ENCODE assay signal across 8 cellular contexts in the genomic region with DNA sequence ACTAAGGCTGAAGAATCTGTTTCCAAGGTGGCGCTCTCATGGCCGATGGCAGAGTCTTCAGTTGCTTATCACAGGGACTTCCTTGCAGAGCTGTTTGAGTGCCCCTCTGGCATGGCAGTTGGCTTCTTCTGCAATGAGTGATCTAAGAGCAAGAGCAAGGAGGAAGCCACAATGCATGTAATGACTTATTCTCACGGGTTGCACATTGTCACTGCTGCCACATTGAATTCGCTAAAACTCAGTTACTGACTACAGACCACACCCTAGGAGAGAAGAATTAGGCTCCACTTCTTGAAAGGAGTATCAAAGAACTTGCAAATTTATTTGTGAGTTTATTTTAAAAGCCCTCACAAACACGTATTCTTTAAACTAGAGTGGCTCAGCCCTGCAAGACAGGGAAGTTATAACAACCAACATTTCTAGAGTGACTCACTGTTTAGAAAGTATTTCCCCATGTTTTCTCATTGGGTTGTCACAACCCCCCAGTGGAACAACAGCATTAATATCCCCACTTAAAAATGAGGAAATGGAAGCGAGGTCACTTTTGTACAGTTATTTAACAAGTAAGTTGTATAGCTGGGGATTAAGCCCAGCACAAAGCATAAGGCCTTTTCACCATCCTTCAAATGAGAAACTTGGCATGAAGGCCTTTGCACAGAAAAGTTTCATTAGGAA. TPM values are rescaled to one million over a fixed set of nuclear protein-coding genes. Genes with fewer than 3 reads are reported as not detected.
DNase-seq lines count a peak whose midpoint lies in the region; ATAC-seq and TF ChIP-seq lines count a peak whose summit lies in the region.

No MANE protein-coding gene starts in this region.

- intact Hi-C loops in Panc1 (cut with micrococcal nuclease; ENCODE audit: unreplicated experiment): no loop called here

- no peak overlapping the region for H3K27ac ChIP-seq in Panc1 (ENCODE audit: low read length)

- H3K36me3 ChIP-seq in Panc1 (ENCODE audit: control insufficient read depth, insufficient read depth, low read length) (no peaks in the 10 kb centered on the region), BE2C (no peaks in the 10 kb centered on the region)

- ATAC-seq in HG02852 (IDR thresholded peaks at IDR 0.05; ENCODE audit: unreplicated experiment) (peak; percentile 79), Panc1 (no peak)

- peak; percentile 59 for DNase-seq in stimulated activated CD4-positive, alpha-beta T cell treated with anti-CD3 and anti-CD28 coated beads, Interleukin-1b, Interleukin-23, amount 100 ng/mL, for 48 hours
- no peak for DNase-seq in stimulated activated CD4-positive, alpha-beta T cell treated with anti-CD3 and anti-CD28 coated beads, Interleukin-4, amount 100 ng/mL, for 4 hours
- DNase-seq in Panc1 (ENCODE audit: low read depth, low spot score) (peak; percentile 7), fibroblast of pulmonary artery (ENCODE audit: low read depth) (peak; percentile 45), DMS79 (lab: John Stamatoyannopoulos, UW) (no peak), NCI-H524 treated with DMSO at 0.1 percent for 48 hours (lab: John Stamatoyannopoulos, UW) (no peak), BE2C (no peak)

- BruUV-seq in Panc1 (replicated peaks; lab: Mats Ljungman, UMichigan): no TSS peak

- in situ Hi-C loops in Panc1 (cut with HindIII; ENCODE audit: low pct_unique_long_range_greater_than_20kb, low sequenced_read_pairs): no loop called here

- H3K4me1 ChIP-seq in Panc1 (ENCODE audit: control insufficient read depth, insufficient read depth, low read length) (no peaks in the 10 kb centered on the region), BE2C (no peaks in the 10 kb centered on the region)

- POLR2A ChIA-PET in Panc1 (lab: Charles Lee): no interaction called here

- TF ChIP-seq CTCF in Panc1 (IDR thresholded peaks at IDR 0.05) (no peak), fibroblast of pulmonary artery (IDR thresholded peaks at IDR 0.05; ENCODE audit: low read length, missing control alignments) (no peak), BE2C (IDR thresholded peaks at IDR 0.05; ENCODE audit: low read depth, low read length) (no peak)

- H3K27me3 ChIP-seq in Panc1 (ENCODE audit: control insufficient read depth, insufficient read depth, low read length): no peaks in the 10 kb centered on the region
- no peaks in the 10 kb centered on the region for H3K27me3 ChIP-seq in BE2C

- H3K4me3 ChIP-seq in Panc1 (ENCODE audit: low read depth in 2 of 2, low read length in 2 of 2): no peak overlapping the region
- H3K4me3 ChIP-seq in fibroblast of pulmonary artery (replicated peaks; ENCODE audit: low read depth, low read length): no peak overlapping the region
- H3K4me3 ChIP-seq in BE2C (ENCODE audit: low read depth, low read length): no peak overlapping the region

- CTCF ChIA-PET in Panc1 (lab: Charles Lee): no interaction called here

- H3K9me3 ChIP-seq in Panc1 (ENCODE audit: control insufficient read depth, insufficient read depth, low read depth, low read length): no peaks in the 10 kb centered on the region
- no peaks in the 10 kb centered on the region for H3K9me3 ChIP-seq in BE2C

RNA-seq across cellular contexts. Expression of a gene that starts 32.4 kb away (rescaled TPM):
- 33.7 TPM for total RNA-seq in Panc1 (2021; ENCODE audit: unreplicated experiment)
- 11.0 TPM for polyA plus RNA-seq in Panc1 (2012; ENCODE audit: insufficient read length)
- polyA plus RNA-seq in BE2C (2012; ENCODE audit: insufficient read depth, insufficient read length, low read depth): 21.7 TPM

Comparison
In these comparisons a context has a peak if more than half of its experiments do, and no peak if none do; other contexts are left out.
1. DNase-seq: peak in stimulated activated CD4-positive, alpha-beta T cell treated with anti-CD3 and anti-CD28 coated beads, Interleukin-1b, Interleukin-23, amount 100 ng/mL, for 48 hours (single experiment), Panc1 (single experiment) and fibroblast of pulmonary artery (single experiment); none in stimulated activated CD4-positive, alpha-beta T cell treated with anti-CD3 and anti-CD28 coated beads, Interleukin-4, amount 100 ng/mL, for 4 hours (0 of 2), DMS79 (single experiment), NCI-H524 treated with DMSO at 0.1 percent for 48 hours (single experiment) and BE2C (single experiment).